32 cellular contexts compared by ENCODE assay signal in genomic region chr15:74226761-74227540, GRCh38. TPM values are rescaled to one million over a fixed set of nuclear protein-coding genes. Genes with fewer than 3 reads are reported as not detected.
DNase-seq lines count a peak whose midpoint lies in the region; ATAC-seq and TF ChIP-seq lines count a peak whose summit lies in the region.
"Had no signal": no experiment of that assay in that cellular context is flagged by ENCODE, and none has a peak within 500 bp of the region (broad histone marks: within the 10 kb centered on the region; RNA-seq: fewer than 3 reads in every experiment).

No MANE protein-coding gene starts in this region.

- no peak for TF ChIP-seq POLR2A in body of pancreas (IDR thresholded peaks at IDR 0.05)

- TF ChIP-seq CTCF in neural crest cell (conservative IDR thresholded peaks at IDR 0.05) (no peak), body of pancreas (IDR thresholded peaks at IDR 0.05) (no peak)

- no peak overlapping the region for H3K4me3 ChIP-seq in body of pancreas
- H3K4me3 ChIP-seq: BLaER1, breast epithelium, lower lobe of right lung, suprapubic skin had no signal

- no peaks in the 10 kb centered on the region for H3K36me3 Mint-ChIP-seq in neural crest cell (ENCODE audit: low read depth)
- H3K36me3 Mint-ChIP-seq: natural killer cell; stimulated activated effector memory CD8-positive, alpha-beta T cell treated with anti-CD3 and anti-CD28 coated beads, Interleukin-12 subunit alpha, Interleukin-12 subunit beta, amount 100 ng/mL, for 72 hours had no signal

- intact Hi-C loops in body of pancreas (cut with DNase I) = no loop called here

- H3K27ac ChIP-seq in cingulate gyrus (ENCODE audit: low read depth, low read length) (peak overlapping the region; percentile 19), body of pancreas (no peak overlapping the region), substantia nigra (ENCODE audit: low read depth, low read length, poor library complexity, severe bottlenecking) (no peak overlapping the region)
- H3K27ac ChIP-seq: BLaER1, lower lobe of right lung, suprapubic skin, VCaP had no signal

- DNase-seq in HT1080 (ENCODE audit: low read depth) = peak; percentile 23
- DNase-seq in NCI-H69 (lab: John Stamatoyannopoulos, UW) = peak; percentile 58
- no peak for DNase-seq in neural crest cell (ENCODE audit: low read depth, low spot score)
- no peak for DNase-seq in body of pancreas
- DNase-seq in substantia nigra (lab: John Stamatoyannopoulos, UW) = no peak
- DNase-seq: activated CD4-positive, alpha-beta T cell treated with anti-CD3 and anti-CD28 coated beads, Interleukin-2, amount 10 ng/mL, durations not matched to agents 7 days and 5 days; activated naive CD4-positive, alpha-beta T cell treated with Interleukin-2 at 50 U/mL for 16 hours; activated T-cell treated with anti-CD3 and anti-CD28 coated beads, Interleukin-2, amount 50 U/mL, for 48 hours; GDM1; GOT3; lower lobe of right lung; natural killer cell; NCI-H1048; NCI-H187; NCI-H748 treated with DMSO at 0.1 percent for 48 hours; stimulated activated CD4-positive, alpha-beta T cell treated with anti-CD3 and anti-CD28 coated beads, Interleukin-12 subunit alpha, Interleukin-12 subunit beta, amount 100 ng/mL, for 4 hours; stimulated activated CD4-positive, alpha-beta T cell treated with anti-CD3 and anti-CD28 coated beads, Interleukin-4, amount 100 ng/mL, for 1 hour; T-helper 9 cell had no signal

- H3K4me1 Mint-ChIP-seq in neural crest cell = peaks cover 86% of the 10 kb centered on the region
- H3K4me1 Mint-ChIP-seq: activated CD4-positive, alpha-beta T cell treated with anti-CD3 and anti-CD28 coated beads, Interleukin-2, amount 10 ng/mL, durations not matched to agents 7 days and 5 days; natural killer cell; stimulated activated effector memory CD8-positive, alpha-beta T cell treated with anti-CD3 and anti-CD28 coated beads, Interleukin-12 subunit alpha, Interleukin-12 subunit beta, amount 100 ng/mL, for 72 hours had no signal

- H3K27me3 ChIP-seq in body of pancreas = no peaks in the 10 kb centered on the region
- H3K27me3 ChIP-seq: BLaER1, breast epithelium had no signal

- H3K27ac Mint-ChIP-seq in neural crest cell (ENCODE audit: unreplicated experiment) = peak overlapping the region; percentile 27
- H3K27ac Mint-ChIP-seq: activated CD4-positive, alpha-beta T cell treated with anti-CD3 and anti-CD28 coated beads, Interleukin-2, amount 10 ng/mL, durations not matched to agents 7 days and 5 days; natural killer cell; stimulated activated effector memory CD8-positive, alpha-beta T cell treated with anti-CD3 and anti-CD28 coated beads, Interleukin-12 subunit alpha, Interleukin-12 subunit beta, amount 100 ng/mL, for 72 hours had no signal

- no peaks in the 10 kb centered on the region for H3K36me3 ChIP-seq in body of pancreas (replicated peaks in 1 of 2; ENCODE audit: insufficient read depth in 1 of 2, low read depth in 2 of 2)
- H3K36me3 ChIP-seq: BLaER1, breast epithelium, lower lobe of right lung, suprapubic skin had no signal

- H3K4me1 ChIP-seq in body of pancreas = peaks cover 13% of the 10 kb centered on the region
- H3K4me1 ChIP-seq: BLaER1, breast epithelium had no signal

- ATAC-seq in body of pancreas (no peak), HG02884 (IDR thresholded peaks at IDR 0.05; ENCODE audit: unreplicated experiment) (no peak), GM19324 (IDR thresholded peaks at IDR 0.05; ENCODE audit: low FRiP score, unreplicated experiment) (no peak)
- ATAC-seq: lower lobe of right lung; natural killer cell; sciatic nerve; stimulated activated effector memory CD8-positive, alpha-beta T cell treated with anti-CD3 and anti-CD28 coated beads, Interleukin-12 subunit alpha, Interleukin-12 subunit beta, amount 100 ng/mL, for 72 hours had no signal

- peaks cover 18% of the 10 kb centered on the region for H3K27me3 Mint-ChIP-seq in neural crest cell (ENCODE audit: low read depth)

- peak overlapping the region; percentile 64 for H3K4me3 Mint-ChIP-seq in neural crest cell
- H3K4me3 Mint-ChIP-seq: activated CD4-positive, alpha-beta T cell treated with anti-CD3 and anti-CD28 coated beads, Interleukin-2, amount 10 ng/mL, durations not matched to agents 7 days and 5 days; natural killer cell; stimulated activated effector memory CD8-positive, alpha-beta T cell treated with anti-CD3 and anti-CD28 coated beads, Interleukin-12 subunit alpha, Interleukin-12 subunit beta, amount 100 ng/mL, for 72 hours had no signal

- no peaks in the 10 kb centered on the region for H3K9me3 Mint-ChIP-seq in neural crest cell
- H3K9me3 Mint-ChIP-seq: activated CD4-positive, alpha-beta T cell treated with anti-CD3 and anti-CD28 coated beads, Interleukin-2, amount 10 ng/mL, durations not matched to agents 7 days and 5 days; natural killer cell; stimulated activated effector memory CD8-positive, alpha-beta T cell treated with anti-CD3 and anti-CD28 coated beads, Interleukin-12 subunit alpha, Interleukin-12 subunit beta, amount 100 ng/mL, for 72 hours had no signal

- WGBS in body of pancreas, 2 donors = 71 to 79% methylated on average over 9 of the region's 10 CpGs

- H3K9me3 ChIP-seq in body of pancreas = no peaks in the 10 kb centered on the region
- H3K9me3 ChIP-seq: BLaER1, breast epithelium, lower lobe of right lung, suprapubic skin had no signal

RNA-seq across cellular contexts. Expression of gene CCDC33, which starts 9.2 kb away (rescaled TPM):
- total RNA-seq in HT1080 (2014; rRNA removed; shearing (Covaris generic)) = not detected in 2 replicates
- polyA plus RNA-seq in HT1080 (2015; cell fraction: cytosol; rRNA removed) = not detected in 2 replicates
- 0.27 TPM in 1 of 2 replicates, not detected in the other for polyA plus RNA-seq in HT1080 (2015; cell fraction: nucleus; rRNA removed)
- total RNA-seq in neural crest cell (15.1 and 15.6 TPM in 2 replicates), body of pancreas (not detected)
- total RNA-seq: activated CD4-positive, alpha-beta T cell treated with anti-CD3 and anti-CD28 coated beads, Interleukin-2, amount 10 ng/mL, durations not matched to agents 7 days and 5 days; glomerular endothelial cell; mononuclear cell; natural killer cell; sciatic nerve had no signal
- polyA plus RNA-seq: AG04450, IgD-negative memory B cell, keratinocyte had no signal

RNA-seq across cellular contexts. Expression of gene STRA6, which starts 24.4 kb away (rescaled TPM):
- 0.10 TPM in 1 of 2 replicates, not detected in the other for total RNA-seq in HT1080 (2014; rRNA removed; shearing (Covaris generic))
- polyA plus RNA-seq in HT1080 (2015; cell fraction: cytosol; rRNA removed) = 1.8 and 2.0 TPM in 2 replicates
- polyA plus RNA-seq in HT1080 (2015; cell fraction: nucleus; rRNA removed) = 11.8 and 12.4 TPM in 2 replicates
- total RNA-seq in neural crest cell (138 and 146 TPM in 2 replicates), body of pancreas (not detected)
- total RNA-seq: activated CD4-positive, alpha-beta T cell treated with anti-CD3 and anti-CD28 coated beads, Interleukin-2, amount 10 ng/mL, durations not matched to agents 7 days and 5 days; lower lobe of right lung; mononuclear cell; natural killer cell had no signal
- polyA plus RNA-seq: IgD-negative memory B cell, keratinocyte had no signal

RNA-seq across cellular contexts. Expression of gene ISLR, which starts 53.4 kb away (rescaled TPM):
- 0.05 TPM in 1 of 2 replicates, not detected in the other for total RNA-seq in HT1080 (2014; rRNA removed; shearing (Covaris generic))
- polyA plus RNA-seq in HT1080 (2015; cell fraction: cytosol; rRNA removed) = 0.16 TPM in 1 of 2 replicates, not detected in the other
- 0.14 and 0.37 TPM in 2 replicates for polyA plus RNA-seq in HT1080 (2015; cell fraction: nucleus; rRNA removed)
- total RNA-seq in neural crest cell (1.5 and 2.6 TPM in 2 replicates), body of pancreas (10 to 100 TPM; 10.5 to 15.8 TPM)
- total RNA-seq: activated CD4-positive, alpha-beta T cell treated with anti-CD3 and anti-CD28 coated beads, Interleukin-2, amount 10 ng/mL, durations not matched to agents 7 days and 5 days; mononuclear cell; natural killer cell had no signal
- polyA plus RNA-seq: IgD-negative memory B cell, keratinocyte had no signal

Comparison
In these comparisons a context has a peak if more than half of its experiments do, and no peak if none do; other contexts are left out.
1. DNase-seq: peak in HT1080 (single experiment) and NCI-H69 (single experiment); none in neural crest cell (single experiment), body of pancreas (0 of 4) and substantia nigra (0 of 49).
2. RNA of gene CCDC33, which starts 9.2 kb away (total RNA-seq): 15.1 to 15.6 TPM in neural crest cell; not detected in HT1080 and not detected in body of pancreas; every median in the first group is over 10 times any median in the second.
3. RNA of gene STRA6, which starts 24.4 kb away (total RNA-seq): 138 to 146 TPM in neural crest cell; 0.10 TPM in HT1080 and not detected in body of pancreas; every median in the first group is over 100 times any median in the second.